ENCODE assay signal across 12 cellular contexts in genomic region chr2:30948120-30948519, GRCh38.
DNase-seq lines count a peak whose midpoint lies in the region; ATAC-seq and TF ChIP-seq lines count a peak whose summit lies in the region.
"Had no signal": no experiment of that assay in that cellular context is flagged by ENCODE, and none has a peak within 500 bp of the region (broad histone marks: within the 10 kb centered on the region; RNA-seq: fewer than 3 reads in every experiment).

No MANE protein-coding gene starts in this region.

- H3K4me1 ChIP-seq in spleen = no peaks in the 10 kb centered on the region

- H3K27me3 ChIP-seq in kidney epithelial cell (ENCODE audit: control insufficient read depth, insufficient read depth, low read length) (no peaks in the 10 kb centered on the region), spleen (replicated peaks in 1 of 7) (no peaks in the 10 kb centered on the region)
- H3K27me3 ChIP-seq: BLaER1 treated with 17β-estradiol and CSF1 and Interleukin-3, amounts not matched to agents 10 nM and 100 nM had no signal

- H3K9me3 ChIP-seq in spleen = peaks cover 0 to 5% (median 0%) of the 10 kb centered on the region in 8 donors

- H3K36me3 ChIP-seq in kidney epithelial cell (ENCODE audit: control insufficient read depth, insufficient read depth, low read length) (no peaks in the 10 kb centered on the region), spleen (peaks cover 0 to 9% (median 0%) of the 10 kb centered on the region in 6 donors)

- WGBS in spleen, 5 donors = 75 to 93% (median 82%) methylated on average over 1 of the region's 1 CpG

- intact Hi-C loops in sciatic nerve (cut with DNase I) = no loop called here
- intact Hi-C loops in spleen (cut with DNase I; ENCODE audit: low total_unique reads) = no loop called here

- peak; percentile 60 for ATAC-seq in sciatic nerve
- ATAC-seq in GM21825 (IDR thresholded peaks at IDR 0.05; ENCODE audit: unreplicated experiment) = no peak
- ATAC-seq: CD8-positive, alpha-beta T cell had no signal

- H3K27ac ChIP-seq in spleen = no peak overlapping the region
- H3K27ac ChIP-seq: BLaER1 treated with 17β-estradiol and CSF1 and Interleukin-3, amounts not matched to agents 10 nM and 100 nM had no signal

- no peak for TF ChIP-seq POLR2A in spleen (IDR thresholded peaks at IDR 0.05)

- no peak for TF ChIP-seq CTCF in kidney epithelial cell (IDR thresholded peaks at IDR 0.05; ENCODE audit: insufficient read depth, low read length, poor library complexity, severe bottlenecking)
- no peak for TF ChIP-seq CTCF in spleen (IDR thresholded peaks at IDR 0.05 in 8 of 11, conservative IDR thresholded peaks at IDR 0.05 in 3 of 11)

- H3K4me3 ChIP-seq in kidney epithelial cell (ENCODE audit: low read depth, low read length) (no peak overlapping the region), spleen (no peak overlapping the region)
- H3K4me3 ChIP-seq: BLaER1 treated with 17β-estradiol and CSF1 and Interleukin-3, amounts not matched to agents 10 nM and 100 nM had no signal

- peak; percentile 10 for DNase-seq in EL
- DNase-seq in astrocyte of the hippocampus (ENCODE audit: low read depth, low spot score) = peak; percentile 59
- peak; percentile 26 for DNase-seq in kidney epithelial cell (ENCODE audit: low read depth)
- no peak for DNase-seq in sciatic nerve (ENCODE audit: low spot score)
- DNase-seq in spleen = no peak
- DNase-seq in stimulated activated CD8-positive, alpha-beta memory T cell treated with anti-CD3 and anti-CD28 coated beads, Interleukin-4, amount 100 ng/mL, for 48 hours = no peak
- DNase-seq: Calu3; CD8-positive, alpha-beta T cell; DMS79 treated with DMSO at 0.1 percent for 48 hours; H9 had no signal

Comparison
In these comparisons a context has a peak if more than half of its experiments do, and no peak if none do; other contexts are left out.
1. DNase-seq: peak in EL (single experiment), astrocyte of the hippocampus (single experiment) and kidney epithelial cell (single experiment); none in sciatic nerve (single experiment), spleen (single experiment) and stimulated activated CD8-positive, alpha-beta memory T cell treated with anti-CD3 and anti-CD28 coated beads, Interleukin-4, amount 100 ng/mL, for 48 hours (single experiment).